ENCODE assay signal across 1 cellular context in the genomic region with DNA sequence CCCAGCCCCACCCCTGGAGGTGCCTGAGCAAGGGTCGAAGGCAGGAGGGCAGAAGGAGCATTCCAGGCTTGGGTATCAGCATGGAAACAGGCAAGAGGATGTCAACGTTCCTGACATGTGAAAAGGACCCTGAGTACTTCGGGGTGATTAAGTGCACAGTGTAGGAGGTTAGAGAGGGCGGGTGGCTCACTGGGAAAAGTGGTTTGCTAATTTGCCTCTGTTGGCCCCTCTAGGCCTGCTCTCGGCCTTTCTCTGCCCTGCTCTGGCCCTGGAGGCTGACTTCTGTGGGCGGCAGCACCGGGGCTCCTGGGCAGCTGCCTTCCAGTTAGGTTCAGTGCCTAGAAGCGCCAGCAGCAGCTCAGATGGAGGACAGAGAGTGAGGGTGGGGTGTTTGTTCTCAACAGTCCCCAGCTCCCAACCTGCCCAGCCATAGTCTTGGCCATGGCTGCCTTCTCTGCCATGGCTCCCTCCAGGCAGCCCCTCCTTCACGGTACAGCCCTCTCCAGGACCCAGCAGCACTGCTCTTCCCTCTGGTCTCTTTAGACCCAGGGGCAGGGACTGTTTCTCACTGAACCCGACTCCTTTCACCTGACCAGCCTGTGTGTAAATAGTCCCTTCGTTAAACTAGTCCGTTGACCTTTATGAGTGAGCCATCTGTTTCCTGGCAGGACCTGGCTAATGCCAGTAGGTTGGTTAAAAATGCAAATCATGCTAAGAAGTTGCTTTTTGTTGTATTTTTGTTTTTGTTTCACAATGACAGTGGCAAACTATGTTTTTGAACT.
A peak's percentile ranks its signal among the peaks of the same experiment; 100 is the strongest.
TF ChIP-seq lines count a peak whose summit lies in the region.

No MANE protein-coding gene starts in this region.

TF ChIP-seq in HepG2, 621 proteins besides CTCF, POLR2A, EP300 and RAD21 (continued from another document):
- TF ChIP-seq, protein P1, sequence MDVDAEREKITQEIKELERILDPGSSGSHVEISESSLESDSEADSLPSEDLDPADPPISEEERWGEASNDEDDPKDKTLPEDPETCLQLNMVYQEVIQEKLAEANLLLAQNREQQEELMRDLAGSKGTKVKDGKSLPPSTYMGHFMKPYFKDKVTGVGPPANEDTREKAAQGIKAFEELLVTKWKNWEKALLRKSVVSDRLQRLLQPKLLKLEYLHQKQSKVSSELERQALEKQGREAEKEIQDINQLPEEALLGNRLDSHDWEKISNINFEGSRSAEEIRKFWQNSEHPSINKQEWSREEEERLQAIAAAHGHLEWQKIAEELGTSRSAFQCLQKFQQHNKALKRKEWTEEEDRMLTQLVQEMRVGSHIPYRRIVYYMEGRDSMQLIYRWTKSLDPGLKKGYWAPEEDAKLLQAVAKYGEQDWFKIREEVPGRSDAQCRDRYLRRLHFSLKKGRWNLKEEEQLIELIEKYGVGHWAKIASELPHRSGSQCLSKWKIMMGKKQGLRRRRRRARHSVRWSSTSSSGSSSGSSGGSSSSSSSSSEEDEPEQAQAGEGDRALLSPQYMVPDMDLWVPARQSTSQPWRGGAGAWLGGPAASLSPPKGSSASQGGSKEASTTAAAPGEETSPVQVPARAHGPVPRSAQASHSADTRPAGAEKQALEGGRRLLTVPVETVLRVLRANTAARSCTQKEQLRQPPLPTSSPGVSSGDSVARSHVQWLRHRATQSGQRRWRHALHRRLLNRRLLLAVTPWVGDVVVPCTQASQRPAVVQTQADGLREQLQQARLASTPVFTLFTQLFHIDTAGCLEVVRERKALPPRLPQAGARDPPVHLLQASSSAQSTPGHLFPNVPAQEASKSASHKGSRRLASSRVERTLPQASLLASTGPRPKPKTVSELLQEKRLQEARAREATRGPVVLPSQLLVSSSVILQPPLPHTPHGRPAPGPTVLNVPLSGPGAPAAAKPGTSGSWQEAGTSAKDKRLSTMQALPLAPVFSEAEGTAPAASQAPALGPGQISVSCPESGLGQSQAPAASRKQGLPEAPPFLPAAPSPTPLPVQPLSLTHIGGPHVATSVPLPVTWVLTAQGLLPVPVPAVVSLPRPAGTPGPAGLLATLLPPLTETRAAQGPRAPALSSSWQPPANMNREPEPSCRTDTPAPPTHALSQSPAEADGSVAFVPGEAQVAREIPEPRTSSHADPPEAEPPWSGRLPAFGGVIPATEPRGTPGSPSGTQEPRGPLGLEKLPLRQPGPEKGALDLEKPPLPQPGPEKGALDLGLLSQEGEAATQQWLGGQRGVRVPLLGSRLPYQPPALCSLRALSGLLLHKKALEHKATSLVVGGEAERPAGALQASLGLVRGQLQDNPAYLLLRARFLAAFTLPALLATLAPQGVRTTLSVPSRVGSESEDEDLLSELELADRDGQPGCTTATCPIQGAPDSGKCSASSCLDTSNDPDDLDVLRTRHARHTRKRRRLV (CRISPR knock-in tag; IDR thresholded peaks at IDR 0.05), result no peak
- no peak for TF ChIP-seq ATRX (CRISPR knock-in tag; IDR thresholded peaks at IDR 0.05; ENCODE audit: borderline replicate concordance)
- TF ChIP-seq ZNF556 (CRISPR knock-in tag; IDR thresholded peaks at IDR 0.05; ENCODE audit: borderline replicate concordance), result no peak
- TF ChIP-seq BHLHE40 (IDR thresholded peaks at IDR 0.05; ENCODE audit: low read length), result no peak
- TF ChIP-seq MIER2 (CRISPR knock-in tag; IDR thresholded peaks at IDR 0.05), result no peak
- no peak for TF ChIP-seq ZNF367 (CRISPR knock-in tag; IDR thresholded peaks at IDR 0.05; ENCODE audit: borderline replicate concordance)
- no peak for TF ChIP-seq SCMH1 (CRISPR knock-in tag; IDR thresholded peaks at IDR 0.05; ENCODE audit: borderline replicate concordance)
- TF ChIP-seq ELF3 (CRISPR knock-in tag; IDR thresholded peaks at IDR 0.05), result 0 out of 2 replicates have a peak, but pooled peaks have one; percentile 38
- TF ChIP-seq, protein P2, sequence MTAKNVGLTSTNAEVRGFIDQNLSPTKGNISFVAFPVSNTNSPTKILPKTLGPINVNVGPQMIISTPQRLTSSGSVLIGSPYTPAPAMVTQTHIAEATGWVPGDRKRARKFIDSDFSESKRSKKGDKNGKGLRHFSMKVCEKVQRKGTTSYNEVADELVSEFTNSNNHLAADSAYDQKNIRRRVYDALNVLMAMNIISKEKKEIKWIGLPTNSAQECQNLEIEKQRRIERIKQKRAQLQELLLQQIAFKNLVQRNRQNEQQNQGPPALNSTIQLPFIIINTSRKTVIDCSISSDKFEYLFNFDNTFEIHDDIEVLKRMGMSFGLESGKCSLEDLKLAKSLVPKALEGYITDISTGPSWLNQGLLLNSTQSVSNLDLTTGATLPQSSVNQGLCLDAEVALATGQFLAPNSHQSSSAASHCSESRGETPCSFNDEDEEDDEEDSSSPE (CRISPR knock-in tag; IDR thresholded peaks at IDR 0.05), result no peak
- TF ChIP-seq ZNF124 (CRISPR knock-in tag; IDR thresholded peaks at IDR 0.05), result 0 out of 2 replicates have a peak, but pooled peaks have one; percentile 39
- TF ChIP-seq, protein P3, sequence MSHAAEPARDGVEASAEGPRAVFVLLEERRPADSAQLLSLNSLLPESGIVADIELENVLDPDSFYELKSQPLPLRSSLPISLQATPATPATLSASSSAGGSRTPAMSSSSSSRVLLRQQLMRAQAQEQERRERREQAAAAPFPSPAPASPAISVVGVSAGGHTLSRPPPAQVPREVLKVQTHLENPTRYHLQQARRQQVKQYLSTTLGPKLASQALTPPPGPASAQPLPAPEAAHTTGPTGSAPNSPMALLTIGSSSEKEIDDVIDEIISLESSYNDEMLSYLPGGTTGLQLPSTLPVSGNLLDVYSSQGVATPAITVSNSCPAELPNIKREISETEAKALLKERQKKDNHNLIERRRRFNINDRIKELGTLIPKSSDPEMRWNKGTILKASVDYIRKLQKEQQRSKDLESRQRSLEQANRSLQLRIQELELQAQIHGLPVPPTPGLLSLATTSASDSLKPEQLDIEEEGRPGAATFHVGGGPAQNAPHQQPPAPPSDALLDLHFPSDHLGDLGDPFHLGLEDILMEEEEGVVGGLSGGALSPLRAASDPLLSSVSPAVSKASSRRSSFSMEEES (CRISPR knock-in tag; IDR thresholded peaks at IDR 0.05), result no peak
- no peak for TF ChIP-seq ZNF230 (CRISPR knock-in tag; IDR thresholded peaks at IDR 0.05)
- TF ChIP-seq, protein P4, sequence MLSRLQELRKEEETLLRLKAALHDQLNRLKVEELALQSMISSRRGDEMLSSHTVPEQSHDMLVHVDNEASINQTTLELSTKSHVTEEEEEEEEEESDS (CRISPR knock-in tag; IDR thresholded peaks at IDR 0.05; ENCODE audit: borderline replicate concordance), result no peak
- no peak for TF ChIP-seq ZNF746 (CRISPR knock-in tag; IDR thresholded peaks at IDR 0.05)
- TF ChIP-seq SRSF9 (IDR thresholded peaks at IDR 0.05; ENCODE audit: borderline replicate concordance, insufficient read depth, low read depth, low read length, poor library complexity, severe bottlenecking), result no peak
- TF ChIP-seq ZNF431 (CRISPR knock-in tag; IDR thresholded peaks at IDR 0.05; ENCODE audit: borderline replicate concordance, low read depth), result no peak
- no peak for TF ChIP-seq ZNF550 (CRISPR knock-in tag; IDR thresholded peaks at IDR 0.05; ENCODE audit: borderline replicate concordance)
- TF ChIP-seq, protein P5, sequence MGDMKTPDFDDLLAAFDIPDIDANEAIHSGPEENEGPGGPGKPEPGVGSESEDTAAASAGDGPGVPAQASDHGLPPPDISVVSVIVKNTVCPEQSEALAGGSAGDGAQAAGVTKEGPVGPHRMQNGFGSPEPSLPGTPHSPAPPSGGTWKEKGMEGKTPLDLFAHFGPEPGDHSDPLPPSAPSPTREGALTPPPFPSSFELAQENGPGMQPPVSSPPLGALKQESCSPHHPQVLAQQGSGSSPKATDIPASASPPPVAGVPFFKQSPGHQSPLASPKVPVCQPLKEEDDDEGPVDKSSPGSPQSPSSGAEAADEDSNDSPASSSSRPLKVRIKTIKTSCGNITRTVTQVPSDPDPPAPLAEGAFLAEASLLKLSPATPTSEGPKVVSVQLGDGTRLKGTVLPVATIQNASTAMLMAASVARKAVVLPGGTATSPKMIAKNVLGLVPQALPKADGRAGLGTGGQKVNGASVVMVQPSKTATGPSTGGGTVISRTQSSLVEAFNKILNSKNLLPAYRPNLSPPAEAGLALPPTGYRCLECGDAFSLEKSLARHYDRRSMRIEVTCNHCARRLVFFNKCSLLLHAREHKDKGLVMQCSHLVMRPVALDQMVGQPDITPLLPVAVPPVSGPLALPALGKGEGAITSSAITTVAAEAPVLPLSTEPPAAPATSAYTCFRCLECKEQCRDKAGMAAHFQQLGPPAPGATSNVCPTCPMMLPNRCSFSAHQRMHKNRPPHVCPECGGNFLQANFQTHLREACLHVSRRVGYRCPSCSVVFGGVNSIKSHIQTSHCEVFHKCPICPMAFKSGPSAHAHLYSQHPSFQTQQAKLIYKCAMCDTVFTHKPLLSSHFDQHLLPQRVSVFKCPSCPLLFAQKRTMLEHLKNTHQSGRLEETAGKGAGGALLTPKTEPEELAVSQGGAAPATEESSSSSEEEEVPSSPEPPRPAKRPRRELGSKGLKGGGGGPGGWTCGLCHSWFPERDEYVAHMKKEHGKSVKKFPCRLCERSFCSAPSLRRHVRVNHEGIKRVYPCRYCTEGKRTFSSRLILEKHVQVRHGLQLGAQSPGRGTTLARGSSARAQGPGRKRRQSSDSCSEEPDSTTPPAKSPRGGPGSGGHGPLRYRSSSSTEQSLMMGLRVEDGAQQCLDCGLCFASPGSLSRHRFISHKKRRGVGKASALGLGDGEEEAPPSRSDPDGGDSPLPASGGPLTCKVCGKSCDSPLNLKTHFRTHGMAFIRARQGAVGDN (CRISPR knock-in tag; IDR thresholded peaks at IDR 0.05), result peak; percentile 52
- TF ChIP-seq ZNF644 (CRISPR knock-in tag; IDR thresholded peaks at IDR 0.05; ENCODE audit: low read depth), result 0 out of 2 replicates have a peak, but pooled peaks have one; percentile 11
- no peak for TF ChIP-seq PRPF4 (IDR thresholded peaks at IDR 0.05; ENCODE audit: low read depth, low read length, poor library complexity, severe bottlenecking)
- peak; percentile 33 for TF ChIP-seq HNF4A (CRISPR knock-in tag; IDR thresholded peaks at IDR 0.05)
- TF ChIP-seq, protein P6, sequence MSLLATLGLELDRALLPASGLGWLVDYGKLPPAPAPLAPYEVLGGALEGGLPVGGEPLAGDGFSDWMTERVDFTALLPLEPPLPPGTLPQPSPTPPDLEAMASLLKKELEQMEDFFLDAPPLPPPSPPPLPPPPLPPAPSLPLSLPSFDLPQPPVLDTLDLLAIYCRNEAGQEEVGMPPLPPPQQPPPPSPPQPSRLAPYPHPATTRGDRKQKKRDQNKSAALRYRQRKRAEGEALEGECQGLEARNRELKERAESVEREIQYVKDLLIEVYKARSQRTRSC (CRISPR knock-in tag; IDR thresholded peaks at IDR 0.05; ENCODE audit: low read depth), result no peak
- no peak for TF ChIP-seq ZSCAN22 (CRISPR knock-in tag; IDR thresholded peaks at IDR 0.05)
- no peak for TF ChIP-seq NR2F1 (CRISPR knock-in tag; IDR thresholded peaks at IDR 0.05)
- TF ChIP-seq NR2C2 (CRISPR knock-in tag; IDR thresholded peaks at IDR 0.05; ENCODE audit: borderline replicate concordance), result no peak
- TF ChIP-seq, protein P7, sequence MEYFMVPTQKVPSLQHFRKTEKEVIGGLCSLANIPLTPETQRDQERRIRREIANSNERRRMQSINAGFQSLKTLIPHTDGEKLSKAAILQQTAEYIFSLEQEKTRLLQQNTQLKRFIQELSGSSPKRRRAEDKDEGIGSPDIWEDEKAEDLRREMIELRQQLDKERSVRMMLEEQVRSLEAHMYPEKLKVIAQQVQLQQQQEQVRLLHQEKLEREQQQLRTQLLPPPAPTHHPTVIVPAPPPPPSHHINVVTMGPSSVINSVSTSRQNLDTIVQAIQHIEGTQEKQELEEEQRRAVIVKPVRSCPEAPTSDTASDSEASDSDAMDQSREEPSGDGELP (IDR thresholded peaks at IDR 0.05; ENCODE audit: borderline replicate concordance, low read depth), result peak; percentile 42; the same call in 1 of the 2 replicates
- peak; percentile 64; the same call in 1 of the 2 replicates for TF ChIP-seq RXRB (CRISPR knock-in tag; IDR thresholded peaks at IDR 0.05; ENCODE audit: borderline replicate concordance)
- 0 out of 2 replicates have a peak, but pooled peaks have one; percentile 33 for TF ChIP-seq SAP130 (CRISPR knock-in tag; IDR thresholded peaks at IDR 0.05; ENCODE audit: low read depth)
- no peak for TF ChIP-seq ZNF235 (CRISPR knock-in tag; IDR thresholded peaks at IDR 0.05; ENCODE audit: borderline replicate concordance)
- TF ChIP-seq ZNF282 (IDR thresholded peaks at IDR 0.05; ENCODE audit: partially characterized antibody), result no peak
- TF ChIP-seq ASH2L (IDR thresholded peaks at IDR 0.05; ENCODE audit: insufficient read length, low read depth, low read length), result no peak
- no peak for TF ChIP-seq ISL2 (CRISPR knock-in tag; IDR thresholded peaks at IDR 0.05)
- no peak for TF ChIP-seq RAD51 (IDR thresholded peaks at IDR 0.05; ENCODE audit: borderline replicate concordance)
- no peak for TF ChIP-seq ZBTB21 (CRISPR knock-in tag; IDR thresholded peaks at IDR 0.05)
- TF ChIP-seq, protein P8, sequence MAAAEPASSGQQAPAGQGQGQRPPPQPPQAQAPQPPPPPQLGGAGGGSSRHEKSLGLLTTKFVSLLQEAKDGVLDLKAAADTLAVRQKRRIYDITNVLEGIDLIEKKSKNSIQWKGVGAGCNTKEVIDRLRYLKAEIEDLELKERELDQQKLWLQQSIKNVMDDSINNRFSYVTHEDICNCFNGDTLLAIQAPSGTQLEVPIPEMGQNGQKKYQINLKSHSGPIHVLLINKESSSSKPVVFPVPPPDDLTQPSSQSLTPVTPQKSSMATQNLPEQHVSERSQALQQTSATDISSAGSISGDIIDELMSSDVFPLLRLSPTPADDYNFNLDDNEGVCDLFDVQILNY (CRISPR knock-in tag; conservative IDR thresholded peaks at IDR 0.05), result no peak
- TF ChIP-seq ZFP90 (CRISPR knock-in tag; IDR thresholded peaks at IDR 0.05; ENCODE audit: borderline replicate concordance), result no peak
- TF ChIP-seq JUNB (CRISPR knock-in tag; IDR thresholded peaks at IDR 0.05; ENCODE audit: borderline replicate concordance), result no peak
- TF ChIP-seq CAMTA2 (CRISPR knock-in tag; IDR thresholded peaks at IDR 0.05; ENCODE audit: borderline replicate concordance), result no peak
- no peak for TF ChIP-seq ZNF816 (CRISPR knock-in tag; IDR thresholded peaks at IDR 0.05; ENCODE audit: borderline replicate concordance)
